1 cellular context compared by ENCODE assay signal in the genomic region with DNA sequence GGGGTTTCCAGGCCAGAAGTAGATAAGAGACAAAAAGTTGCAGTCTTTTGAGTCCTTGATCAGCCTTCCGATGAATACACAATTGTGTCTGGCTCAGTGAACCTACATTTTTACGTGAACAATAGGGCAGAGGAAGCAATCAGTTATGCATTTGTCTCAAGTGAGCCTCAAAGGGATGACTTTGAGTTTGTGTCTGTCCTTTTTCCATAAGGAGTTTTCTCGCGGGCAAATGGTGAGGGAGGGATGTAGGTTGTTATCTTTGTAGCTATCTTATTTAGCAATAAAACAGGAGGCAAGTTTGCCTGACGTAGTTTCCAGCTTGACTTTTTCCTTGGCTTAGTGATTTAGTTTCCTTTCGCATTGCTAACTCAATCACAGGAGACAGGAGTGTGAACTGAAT.
TF ChIP-seq lines count a peak whose summit lies in the region.

No MANE protein-coding gene starts in this region.

TF ChIP-seq in GM12878, 131 proteins besides CTCF, POLR2A, EP300 and RAD21:
- TF ChIP-seq, protein P1, sequence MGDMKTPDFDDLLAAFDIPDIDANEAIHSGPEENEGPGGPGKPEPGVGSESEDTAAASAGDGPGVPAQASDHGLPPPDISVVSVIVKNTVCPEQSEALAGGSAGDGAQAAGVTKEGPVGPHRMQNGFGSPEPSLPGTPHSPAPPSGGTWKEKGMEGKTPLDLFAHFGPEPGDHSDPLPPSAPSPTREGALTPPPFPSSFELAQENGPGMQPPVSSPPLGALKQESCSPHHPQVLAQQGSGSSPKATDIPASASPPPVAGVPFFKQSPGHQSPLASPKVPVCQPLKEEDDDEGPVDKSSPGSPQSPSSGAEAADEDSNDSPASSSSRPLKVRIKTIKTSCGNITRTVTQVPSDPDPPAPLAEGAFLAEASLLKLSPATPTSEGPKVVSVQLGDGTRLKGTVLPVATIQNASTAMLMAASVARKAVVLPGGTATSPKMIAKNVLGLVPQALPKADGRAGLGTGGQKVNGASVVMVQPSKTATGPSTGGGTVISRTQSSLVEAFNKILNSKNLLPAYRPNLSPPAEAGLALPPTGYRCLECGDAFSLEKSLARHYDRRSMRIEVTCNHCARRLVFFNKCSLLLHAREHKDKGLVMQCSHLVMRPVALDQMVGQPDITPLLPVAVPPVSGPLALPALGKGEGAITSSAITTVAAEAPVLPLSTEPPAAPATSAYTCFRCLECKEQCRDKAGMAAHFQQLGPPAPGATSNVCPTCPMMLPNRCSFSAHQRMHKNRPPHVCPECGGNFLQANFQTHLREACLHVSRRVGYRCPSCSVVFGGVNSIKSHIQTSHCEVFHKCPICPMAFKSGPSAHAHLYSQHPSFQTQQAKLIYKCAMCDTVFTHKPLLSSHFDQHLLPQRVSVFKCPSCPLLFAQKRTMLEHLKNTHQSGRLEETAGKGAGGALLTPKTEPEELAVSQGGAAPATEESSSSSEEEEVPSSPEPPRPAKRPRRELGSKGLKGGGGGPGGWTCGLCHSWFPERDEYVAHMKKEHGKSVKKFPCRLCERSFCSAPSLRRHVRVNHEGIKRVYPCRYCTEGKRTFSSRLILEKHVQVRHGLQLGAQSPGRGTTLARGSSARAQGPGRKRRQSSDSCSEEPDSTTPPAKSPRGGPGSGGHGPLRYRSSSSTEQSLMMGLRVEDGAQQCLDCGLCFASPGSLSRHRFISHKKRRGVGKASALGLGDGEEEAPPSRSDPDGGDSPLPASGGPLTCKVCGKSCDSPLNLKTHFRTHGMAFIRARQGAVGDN (IDR thresholded peaks at IDR 0.05): peak; percentile 55; the same call in 1 of the 2 replicates
